1 cellular context compared by ENCODE assay signal in the genomic region with DNA sequence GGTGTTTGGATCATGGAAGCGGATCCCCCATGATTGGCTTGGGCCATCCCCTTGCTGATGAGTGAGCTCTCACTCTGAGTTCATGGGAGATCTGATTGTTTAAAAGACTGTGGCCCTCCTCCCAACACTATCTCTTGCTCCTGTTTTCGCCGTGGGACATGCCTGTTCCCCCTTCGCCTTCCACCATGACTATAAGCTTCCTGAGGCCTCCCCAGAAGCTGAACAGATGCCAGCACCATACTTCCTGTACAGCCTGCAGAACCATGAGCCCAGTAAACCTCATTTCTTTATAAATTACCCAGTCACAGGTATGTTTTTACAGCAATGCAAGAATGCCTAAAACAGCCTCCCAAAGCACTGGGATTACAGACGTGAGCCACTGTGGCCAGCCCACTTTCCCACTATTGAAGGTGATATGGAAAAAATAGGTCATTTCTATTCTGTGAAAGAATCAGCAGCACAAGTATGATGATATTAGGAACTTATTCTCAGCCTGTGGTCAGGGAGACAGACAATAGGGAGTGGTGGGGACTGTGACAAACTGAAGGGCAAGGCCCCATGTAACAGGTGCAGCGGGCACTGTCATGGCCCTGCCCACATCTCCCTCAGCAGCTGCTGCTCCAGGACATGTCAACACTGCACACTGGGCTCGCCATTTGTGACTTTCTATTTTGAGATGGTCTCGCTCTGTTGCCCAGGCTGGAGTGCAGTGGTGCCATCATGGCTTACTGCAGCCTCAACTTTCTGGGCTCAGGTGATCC.
TF ChIP-seq lines count a peak whose summit lies in the region.

No MANE protein-coding gene starts in this region.

TF ChIP-seq in GM23338, 12 proteins besides CTCF, POLR2A, EP300 and RAD21:
- TF ChIP-seq JUNB (IDR thresholded peaks at IDR 0.05; ENCODE audit: unreplicated experiment) (no peak), ZNF331 (CRISPR knock-in tag; IDR thresholded peaks at IDR 0.05; ENCODE audit: low read depth) (no peak), NANOG (IDR thresholded peaks at IDR 0.05; ENCODE audit: borderline replicate concordance) (no peak), STAT1 (IDR thresholded peaks at IDR 0.05; ENCODE audit: unreplicated experiment) (no peak)
- TF ChIP-seq, protein P1, sequence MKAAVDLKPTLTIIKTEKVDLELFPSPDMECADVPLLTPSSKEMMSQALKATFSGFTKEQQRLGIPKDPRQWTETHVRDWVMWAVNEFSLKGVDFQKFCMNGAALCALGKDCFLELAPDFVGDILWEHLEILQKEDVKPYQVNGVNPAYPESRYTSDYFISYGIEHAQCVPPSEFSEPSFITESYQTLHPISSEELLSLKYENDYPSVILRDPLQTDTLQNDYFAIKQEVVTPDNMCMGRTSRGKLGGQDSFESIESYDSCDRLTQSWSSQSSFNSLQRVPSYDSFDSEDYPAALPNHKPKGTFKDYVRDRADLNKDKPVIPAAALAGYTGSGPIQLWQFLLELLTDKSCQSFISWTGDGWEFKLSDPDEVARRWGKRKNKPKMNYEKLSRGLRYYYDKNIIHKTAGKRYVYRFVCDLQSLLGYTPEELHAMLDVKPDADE (IDR thresholded peaks at IDR 0.05) = no peak
- TF ChIP-seq, protein P2, sequence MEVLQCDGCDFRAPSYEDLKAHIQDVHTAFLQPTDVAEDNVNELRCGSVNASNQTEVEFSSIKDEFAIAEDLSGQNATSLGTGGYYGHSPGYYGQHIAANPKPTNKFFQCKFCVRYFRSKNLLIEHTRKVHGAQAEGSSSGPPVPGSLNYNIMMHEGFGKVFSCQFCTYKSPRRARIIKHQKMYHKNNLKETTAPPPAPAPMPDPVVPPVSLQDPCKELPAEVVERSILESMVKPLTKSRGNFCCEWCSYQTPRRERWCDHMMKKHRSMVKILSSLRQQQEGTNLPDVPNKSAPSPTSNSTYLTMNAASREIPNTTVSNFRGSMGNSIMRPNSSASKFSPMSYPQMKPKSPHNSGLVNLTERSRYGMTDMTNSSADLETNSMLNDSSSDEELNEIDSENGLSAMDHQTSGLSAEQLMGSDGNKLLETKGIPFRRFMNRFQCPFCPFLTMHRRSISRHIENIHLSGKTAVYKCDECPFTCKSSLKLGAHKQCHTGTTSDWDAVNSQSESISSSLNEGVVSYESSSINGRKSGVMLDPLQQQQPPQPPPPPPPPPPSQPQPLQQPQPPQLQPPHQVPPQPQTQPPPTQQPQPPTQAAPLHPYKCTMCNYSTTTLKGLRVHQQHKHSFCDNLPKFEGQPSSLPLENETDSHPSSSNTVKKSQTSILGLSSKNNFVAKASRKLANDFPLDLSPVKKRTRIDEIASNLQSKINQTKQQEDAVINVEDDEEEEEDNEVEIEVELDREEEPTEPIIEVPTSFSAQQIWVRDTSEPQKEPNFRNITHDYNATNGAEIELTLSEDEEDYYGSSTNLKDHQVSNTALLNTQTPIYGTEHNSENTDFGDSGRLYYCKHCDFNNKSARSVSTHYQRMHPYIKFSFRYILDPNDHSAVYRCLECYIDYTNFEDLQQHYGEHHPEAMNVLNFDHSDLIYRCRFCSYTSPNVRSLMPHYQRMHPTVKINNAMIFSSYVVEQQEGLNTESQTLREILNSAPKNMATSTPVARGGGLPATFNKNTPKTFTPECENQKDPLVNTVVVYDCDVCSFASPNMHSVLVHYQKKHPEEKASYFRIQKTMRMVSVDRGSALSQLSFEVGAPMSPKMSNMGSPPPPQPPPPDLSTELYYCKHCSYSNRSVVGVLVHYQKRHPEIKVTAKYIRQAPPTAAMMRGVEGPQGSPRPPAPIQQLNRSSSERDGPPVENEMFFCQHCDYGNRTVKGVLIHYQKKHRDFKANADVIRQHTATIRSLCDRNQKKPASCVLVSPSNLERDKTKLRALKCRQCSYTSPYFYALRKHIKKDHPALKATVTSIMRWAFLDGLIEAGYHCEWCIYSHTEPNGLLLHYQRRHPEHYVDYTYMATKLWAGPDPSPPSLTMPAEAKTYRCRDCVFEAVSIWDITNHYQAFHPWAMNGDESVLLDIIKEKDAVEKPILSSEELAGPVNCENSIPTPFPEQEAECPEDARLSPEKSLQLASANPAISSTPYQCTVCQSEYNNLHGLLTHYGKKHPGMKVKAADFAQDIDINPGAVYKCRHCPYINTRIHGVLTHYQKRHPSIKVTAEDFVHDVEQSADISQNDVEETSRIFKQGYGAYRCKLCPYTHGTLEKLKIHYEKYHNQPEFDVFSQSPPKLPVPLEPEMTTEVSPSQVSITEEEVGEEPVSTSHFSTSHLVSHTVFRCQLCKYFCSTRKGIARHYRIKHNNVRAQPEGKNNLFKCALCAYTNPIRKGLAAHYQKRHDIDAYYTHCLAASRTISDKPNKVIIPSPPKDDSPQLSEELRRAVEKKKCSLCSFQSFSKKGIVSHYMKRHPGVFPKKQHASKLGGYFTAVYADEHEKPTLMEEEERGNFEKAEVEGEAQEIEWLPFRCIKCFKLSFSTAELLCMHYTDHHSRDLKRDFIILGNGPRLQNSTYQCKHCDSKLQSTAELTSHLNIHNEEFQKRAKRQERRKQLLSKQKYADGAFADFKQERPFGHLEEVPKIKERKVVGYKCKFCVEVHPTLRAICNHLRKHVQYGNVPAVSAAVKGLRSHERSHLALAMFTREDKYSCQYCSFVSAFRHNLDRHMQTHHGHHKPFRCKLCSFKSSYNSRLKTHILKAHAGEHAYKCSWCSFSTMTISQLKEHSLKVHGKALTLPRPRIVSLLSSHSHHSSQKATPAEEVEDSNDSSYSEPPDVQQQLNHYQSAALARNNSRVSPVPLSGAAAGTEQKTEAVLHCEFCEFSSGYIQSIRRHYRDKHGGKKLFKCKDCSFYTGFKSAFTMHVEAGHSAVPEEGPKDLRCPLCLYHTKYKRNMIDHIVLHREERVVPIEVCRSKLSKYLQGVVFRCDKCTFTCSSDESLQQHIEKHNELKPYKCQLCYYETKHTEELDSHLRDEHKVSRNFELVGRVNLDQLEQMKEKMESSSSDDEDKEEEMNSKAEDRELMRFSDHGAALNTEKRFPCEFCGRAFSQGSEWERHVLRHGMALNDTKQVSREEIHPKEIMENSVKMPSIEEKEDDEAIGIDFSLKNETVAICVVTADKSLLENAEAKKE (CRISPR knock-in tag; IDR thresholded peaks at IDR 0.05) = no peak
